Comparison of ENCODE assay signal across 15 cellular contexts in genomic region chr1:63980706-63981407, GRCh38.
DNase-seq lines count a peak whose midpoint lies in the region; ATAC-seq, FAIRE-seq and TF ChIP-seq lines count a peak whose summit lies in the region.
"Had no signal": no experiment of that assay in that cellular context is flagged by ENCODE, and none has a peak within 500 bp of the region (broad histone marks: within the 10 kb centered on the region; RNA-seq: fewer than 3 reads in every experiment).

No MANE protein-coding gene starts in this region.

- no peaks in the 10 kb centered on the region for H3K27me3 Mint-ChIP-seq in Calu3 (ENCODE audit: unreplicated experiment)

- CTCF ChIA-PET in Calu3 (lab: Charles Lee): interaction anchor here (0.6 kb wide), 1 partner anchor 26 kb away, joined by 4 read pairs; no protein-coding TSS in a partner anchor

- H3K36me3 Mint-ChIP-seq in Calu3 (ENCODE audit: insufficient read depth, unreplicated experiment): no peaks in the 10 kb centered on the region

- BruUV-seq in Calu3 (replicated peaks; lab: Mats Ljungman, UMichigan): no TSS peak

- H3K27me3 ChIP-seq in WERI-Rb-1 (ENCODE audit: insufficient read depth, low read depth, severe bottlenecking) (no peaks in the 10 kb centered on the region), lower lobe of right lung (ENCODE audit: low read depth) (no peaks in the 10 kb centered on the region)

- H3K4me3 Mint-ChIP-seq in Calu3 (ENCODE audit: low read depth, unreplicated experiment): no peak overlapping the region
- H3K4me3 Mint-ChIP-seq: neural crest cell had no signal

- H3K27ac ChIP-seq in WERI-Rb-1 (peak overlapping the region; percentile 8; the same call in 1 of the 2 replicates), lower lobe of right lung (peak overlapping the region; percentile 39)

- H3K36me3 ChIP-seq in WERI-Rb-1 (no peaks in the 10 kb centered on the region), lower lobe of right lung (no peaks in the 10 kb centered on the region)

- intact Hi-C loops in Calu3 (cut with micrococcal nuclease; ENCODE audit: unreplicated experiment): loop anchor here (5.0 to 10.0 kb wide), 2 partner anchors 44 to 306 kb away; no protein-coding TSS in a partner anchor
- intact Hi-C loops in lower lobe of right lung (cut with DNase I): no loop called here

- H3K4me3 ChIP-seq in WERI-Rb-1 (ENCODE audit: low read depth, low read length) (no peak overlapping the region), lower lobe of right lung (no peak overlapping the region)

- H3K9me3 ChIP-seq in WERI-Rb-1 (ENCODE audit: severe bottlenecking): no peaks in the 10 kb centered on the region
- no peaks in the 10 kb centered on the region for H3K9me3 ChIP-seq in lower lobe of right lung

- H3K4me1 ChIP-seq in lower lobe of right lung: peaks cover 10% of the 10 kb centered on the region

- peak; percentile 64 for DNase-seq in Calu3
- peak; percentile 52 for DNase-seq in HT-29 (ENCODE audit: low spot score)
- peak; percentile 64 for DNase-seq in WERI-Rb-1
- no peak for DNase-seq in lower lobe of right lung
- DNase-seq in NOMO-1 (lab: John Stamatoyannopoulos, UW; ENCODE audit: unreplicated experiment in 2 of 2): no peak
- no peak for DNase-seq in HTR-8/SVneo (ENCODE audit: insufficient read length, low spot score)
- no peak for DNase-seq in activated CD4-positive, alpha-beta T cell treated with anti-CD3 and anti-CD28 coated beads, Interleukin-2, amount 50 U/mL, for 4 hours
- DNase-seq in cerebellum (ENCODE audit: low spot score): no peak
- DNase-seq: dermis blood vessel endothelial cell; hippocampal formation; NCI-H2107; stimulated activated CD4-positive, alpha-beta T cell treated with anti-CD3 and anti-CD28 coated beads, Interleukin-4, amount 100 ng/mL, for 4 hours had no signal

- H3K9me3 Mint-ChIP-seq in Calu3 (ENCODE audit: low read depth, unreplicated experiment): peaks cover 2% of the 10 kb centered on the region
- H3K9me3 Mint-ChIP-seq: neural crest cell had no signal

- peak; percentile 85 to 88 for ATAC-seq in lower lobe of right lung

- H3K27ac Mint-ChIP-seq in Calu3 (ENCODE audit: unreplicated experiment): peak overlapping the region; percentile 77

- TF ChIP-seq CTCF in Calu3 (IDR thresholded peaks at IDR 0.05; ENCODE audit: unreplicated experiment) (no peak), WERI-Rb-1 (IDR thresholded peaks at IDR 0.05; ENCODE audit: low read depth, low read length) (no peak), lower lobe of right lung (IDR thresholded peaks at IDR 0.05) (no peak)

- peaks cover 57% of the 10 kb centered on the region for H3K4me1 Mint-ChIP-seq in Calu3 (ENCODE audit: low read depth, unreplicated experiment)
- H3K4me1 Mint-ChIP-seq: neural crest cell had no signal

- no peak for FAIRE-seq in HTR-8/SVneo (lab: Jason Lieb, UNC)
- FAIRE-seq: astrocyte, GM19239 had no signal

Comparison
In these comparisons a context has a peak if more than half of its experiments do, and no peak if none do; other contexts are left out.
1. DNase-seq: peak in Calu3 (single experiment), HT-29 (single experiment) and WERI-Rb-1 (single experiment); none in lower lobe of right lung (single experiment), NOMO-1 (0 of 2), HTR-8/SVneo (single experiment), activated CD4-positive, alpha-beta T cell treated with anti-CD3 and anti-CD28 coated beads, Interleukin-2, amount 50 U/mL, for 4 hours (0 of 2) and cerebellum (single experiment).